10 cellular contexts compared by ENCODE assay signal in genomic region chr11:120326228-120326627, GRCh38. TPM values are rescaled to one million over a fixed set of nuclear protein-coding genes. Genes with fewer than 3 reads are reported as not detected.
DNase-seq lines count a peak whose midpoint lies in the region; ATAC-seq and TF ChIP-seq lines count a peak whose summit lies in the region.
"Had no signal": no experiment of that assay in that cellular context is flagged by ENCODE, and none has a peak within 500 bp of the region (broad histone marks: within the 10 kb centered on the region; RNA-seq: fewer than 3 reads in every experiment).

No MANE protein-coding gene starts in this region.

- H3K4me1 ChIP-seq in HEK293 (ENCODE audit: control insufficient read depth, insufficient read depth, low read length) (no peaks in the 10 kb centered on the region), heart left ventricle (peaks cover 3 to 39% (median 26%) of the 10 kb centered on the region in 12 donors), skeletal muscle tissue (ENCODE audit: control insufficient read depth in 3 of 3, insufficient read depth in 3 of 3, low read length in 3 of 3) (peaks cover 3 to 9% (median 6%) of the 10 kb centered on the region in 3 donors)

- peak overlapping the region; percentile 65 for H3K4me3 Mint-ChIP-seq in activated CD8-positive, alpha-beta T cell treated with anti-CD3 and anti-CD28 coated beads for 36 hours

- no peak overlapping the region for H3K9ac ChIP-seq in skeletal muscle tissue (ENCODE audit: low read depth in 1 of 3, low read length in 3 of 3)

- no peaks in the 10 kb centered on the region for H3K9me3 ChIP-seq in HEK293 (ENCODE audit: control insufficient read depth, insufficient read depth, low read depth, low read length)
- no peaks in the 10 kb centered on the region for H3K9me3 ChIP-seq in heart left ventricle
- H3K9me3 ChIP-seq in skeletal muscle tissue (ENCODE audit: control insufficient read depth in 3 of 3, low read length in 3 of 3) = no peaks in the 10 kb centered on the region

- peaks cover 0 to 30% of the 10 kb centered on the region in 2 experiments; a peak in 2 of 3 replicates for H3K36me3 ChIP-seq in HEK293 (ENCODE audit: control insufficient read depth in 2 of 2, insufficient read depth in 1 of 2, low read length in 2 of 2)
- peaks cover 0 to 30% (median 8%) of the 10 kb centered on the region in 9 donors for H3K36me3 ChIP-seq in heart left ventricle
- peaks cover 0 to 8% (median 0%) of the 10 kb centered on the region in 3 donors for H3K36me3 ChIP-seq in skeletal muscle tissue (ENCODE audit: control insufficient read depth in 3 of 3, insufficient read depth in 3 of 3, low read length in 3 of 3)

- peaks cover 0 to 44% (median 0%) of the 10 kb centered on the region in 9 donors for H3K27me3 ChIP-seq in heart left ventricle
- H3K27me3 ChIP-seq in skeletal muscle tissue (ENCODE audit: control insufficient read depth in 3 of 3, insufficient read depth in 3 of 3, low read length in 3 of 3) = peaks cover 0 to 7% (median 0%) of the 10 kb centered on the region in 3 donors

- no peaks in the 10 kb centered on the region for H3K9me3 Mint-ChIP-seq in activated CD8-positive, alpha-beta T cell treated with anti-CD3 and anti-CD28 coated beads for 36 hours

- TF ChIP-seq CTCF in HEK293 (tag by site-specific recombination; IDR thresholded peaks at IDR 0.05) (no peak), heart left ventricle (IDR thresholded peaks at IDR 0.05) (no peak), omental fat pad (IDR thresholded peaks at IDR 0.05) (no peak)
- no peak for TF ChIP-seq CTCF in activated CD8-positive, alpha-beta T cell treated with anti-CD3 and anti-CD28 coated beads for 36 hours (IDR thresholded peaks at IDR 0.05)

- 25 to 39% (median 33%) methylated on average over 3 of the region's 3 CpGs for WGBS in heart left ventricle, 4 donors

- intact Hi-C loops in activated CD8-positive, alpha-beta T cell treated with anti-CD3 and anti-CD28 coated beads for 36 hours (cut with micrococcal nuclease) = no loop called here
- intact Hi-C loops in heart left ventricle (cut with DNase I) = loop anchor here in 1 of 10 donors (10.0 kb wide), 1 partner anchor 359 kb away; no protein-coding TSS in a partner anchor

- H3K27ac ChIP-seq in HEK293 (ENCODE audit: extremely low read depth, low read depth, low read length) = peak overlapping the region; percentile 67; the same call in 1 of the 2 replicates
- H3K27ac ChIP-seq in heart left ventricle = peak overlapping the region; percentile 87 to 98 (median 94)
- peak overlapping the region; percentile 61 for H3K27ac ChIP-seq in skeletal muscle tissue (ENCODE audit: low read depth, low read length)
- H3K27ac ChIP-seq: epithelial cell of prostate had no signal

- POLR2A ChIA-PET in HEK293 (lab: Yijun Ruan, JAX) = interaction anchor here (1.2 to 2.4 kb wide), 2 partner anchors 8 to 10 kb away, joined by 3 to 9 read pairs; partner anchors contain the start of gene ARHGEF12
- POLR2A ChIA-PET in activated CD8-positive, alpha-beta T cell treated with anti-CD3 and anti-CD28 coated beads for 36 hours (lab: Charles Lee) = no interaction called here

- H3K36me3 Mint-ChIP-seq in activated CD8-positive, alpha-beta T cell treated with anti-CD3 and anti-CD28 coated beads for 36 hours (ENCODE audit: low read depth) = no peaks in the 10 kb centered on the region

- DNase-seq in activated CD8-positive, alpha-beta T cell treated with anti-CD3 and anti-CD28 coated beads for 36 hours = no peak
- DNase-seq in heart left ventricle = no peak
- DNase-seq in omental fat pad (ENCODE audit: low spot score) = no peak
- DNase-seq: GOT3 had no signal

- CTCF ChIA-PET in HEK293 (lab: Yijun Ruan, JAX) = interaction anchor here (0.6 to 2.4 kb wide), 11 partner anchors 9 to 604 kb away, joined by 3 to 13 read pairs (median 3); partner anchors contain the start of genes ARHGEF12 and GRIK4
- CTCF ChIA-PET in activated CD8-positive, alpha-beta T cell treated with anti-CD3 and anti-CD28 coated beads for 36 hours (lab: Charles Lee) = interaction anchor here (1.1 to 2.9 kb wide), 2 partner anchors 9 to 23 kb away, joined by 3 to 19 read pairs; partner anchors contain the start of gene ARHGEF12

- H3K4me1 Mint-ChIP-seq in activated CD8-positive, alpha-beta T cell treated with anti-CD3 and anti-CD28 coated beads for 36 hours (ENCODE audit: low read depth) = peaks cover 20% of the 10 kb centered on the region

- TF ChIP-seq POLR2A in heart left ventricle (IDR thresholded peaks at IDR 0.05) = no peak

- no peak for ATAC-seq in activated CD8-positive, alpha-beta T cell treated with anti-CD3 and anti-CD28 coated beads for 36 hours
- peak in 2 of 4 donors; percentile 5 to 42 for ATAC-seq in heart left ventricle
- no peak for ATAC-seq in GM18511 (IDR thresholded peaks at IDR 0.05; ENCODE audit: unreplicated experiment)
- no peak for ATAC-seq in omental fat pad (ENCODE audit: low FRiP score)
- no peak for ATAC-seq in GM21717 (IDR thresholded peaks at IDR 0.05; ENCODE audit: unreplicated experiment)
- no peak for ATAC-seq in HG03442 (IDR thresholded peaks at IDR 0.05; ENCODE audit: unreplicated experiment)

- H3K4me3 ChIP-seq in HEK293 (ENCODE audit: low read depth, low read length) (peak overlapping the region; percentile 72), heart left ventricle (peak overlapping the region; percentile 63 to 97 (median 78)), skeletal muscle tissue (ENCODE audit: low read length in 3 of 3) (peak overlapping the region in 1 of 3 donors; percentile 76)

- H3K27me3 Mint-ChIP-seq in activated CD8-positive, alpha-beta T cell treated with anti-CD3 and anti-CD28 coated beads for 36 hours = peaks cover 56% of the 10 kb centered on the region

- H3K27ac Mint-ChIP-seq in activated CD8-positive, alpha-beta T cell treated with anti-CD3 and anti-CD28 coated beads for 36 hours = no peak overlapping the region

TF ChIP-seq in HEK293, 187 proteins besides CTCF, POLR2A, EP300 and RAD21:
- TF ChIP-seq ZNF707 (tag by site-specific recombination; IDR thresholded peaks at IDR 0.05) (no peak), ZNF239 (tag by site-specific recombination; IDR thresholded peaks at IDR 0.05) (no peak), ZFP3 (tag by site-specific recombination; IDR thresholded peaks at IDR 0.05; ENCODE audit: low read depth) (no peak)

RNA-seq across cellular contexts. Expression of gene TLCD5, which starts 1.1 kb away (rescaled TPM):
- under 1 TPM; 0.36 to 0.83 TPM for total RNA-seq in activated CD8-positive, alpha-beta T cell treated with anti-CD3 and anti-CD28 coated beads for 36 hours
- total RNA-seq in heart left ventricle = 10 to 100 TPM in 6 of 9 donors, 1 to 10 TPM in 3; 9.4 to 15.0 (median 10.3) TPM
- polyA plus RNA-seq in heart left ventricle = 10 to 100 TPM in 1 of 2 donors, 1 to 10 TPM in 1; 4.0 to 12.2 TPM
- total RNA-seq in skeletal muscle tissue = 5.2 TPM
- 1 to 10 TPM; 2.9 to 6.1 (median 4.4) TPM for total RNA-seq in omental fat pad

RNA-seq across cellular contexts. Expression of gene ARHGEF12, which starts 10.0 kb away (rescaled TPM):
- total RNA-seq in activated CD8-positive, alpha-beta T cell treated with anti-CD3 and anti-CD28 coated beads for 36 hours = 10 to 100 TPM in 1 of 2 experiments, 1 to 10 TPM in 1; 9.6 to 10.2 TPM
- total RNA-seq in heart left ventricle = 100 to 1,000 TPM in 7 of 9 donors, 10 to 100 TPM in 2; 79.3 to 140 (median 114) TPM
- 10 to 100 TPM; 22.0 to 52.2 TPM for polyA plus RNA-seq in heart left ventricle
- total RNA-seq in skeletal muscle tissue = 59.5 TPM
- 100 to 1,000 TPM in 1 of 4 donors, 10 to 100 TPM in 3; 69.8 to 137 (median 75.2) TPM for total RNA-seq in omental fat pad
